Comparison of ENCODE assay signal across 8 cellular contexts in the genomic region with DNA sequence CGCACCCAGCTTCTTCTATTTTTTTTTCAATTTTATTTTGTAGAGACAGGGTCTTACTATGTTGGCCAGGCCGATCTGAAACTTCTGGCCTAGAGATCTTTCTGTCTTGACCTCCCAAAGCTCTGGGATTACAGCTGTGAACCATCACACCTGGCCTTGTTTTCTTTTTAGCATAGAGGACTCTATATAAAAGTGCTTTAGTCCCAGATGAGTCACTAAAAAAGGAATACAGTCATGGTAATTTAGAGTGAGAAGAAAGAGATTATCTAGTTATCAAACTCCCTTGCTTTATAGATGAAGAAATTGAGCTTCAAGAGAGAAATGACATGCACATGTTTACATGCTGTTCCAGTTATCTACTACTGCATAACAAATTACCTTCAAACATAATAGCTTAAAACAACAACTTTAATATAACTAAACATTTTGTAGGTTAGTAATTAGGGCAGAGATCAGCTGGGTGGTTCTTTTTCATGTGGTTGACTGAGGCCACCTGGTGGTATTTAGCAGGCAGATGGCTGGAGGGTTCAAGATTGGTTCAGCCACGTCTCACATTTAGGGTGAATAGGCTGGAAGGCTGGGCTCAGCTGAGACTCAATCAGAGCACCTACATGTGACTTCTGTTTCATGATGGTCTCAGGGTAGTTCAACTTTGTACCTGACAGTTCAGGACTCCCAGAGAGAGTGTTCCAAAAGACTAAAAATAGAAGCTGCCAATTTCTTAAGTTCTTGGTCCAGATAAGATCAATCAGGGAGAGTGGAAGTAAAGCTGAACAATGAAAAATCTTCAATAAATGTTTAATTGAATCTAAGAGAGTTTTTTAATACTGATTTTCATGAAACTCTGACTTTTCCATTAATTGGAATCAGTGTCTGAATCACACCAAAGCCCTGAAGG. TPM values are rescaled to one million over a fixed set of nuclear protein-coding genes. Genes with fewer than 3 reads are reported as not detected.
DNase-seq lines count a peak whose midpoint lies in the region; ATAC-seq, FAIRE-seq and TF ChIP-seq lines count a peak whose summit lies in the region.

No MANE protein-coding gene starts in this region.

- intact Hi-C loops in thyroid gland (cut with DNase I): loop anchor here (10.0 kb wide), 1 partner anchor 207 kb away; no protein-coding TSS in a partner anchor

- 44 to 73% methylated on average over 3 of the region's 3 CpGs for WGBS in thyroid gland, 2 donors

- FAIRE-seq in GM12892 (lab: Jason Lieb, UNC): peak; percentile 73

- no peak for ATAC-seq in HG02852 (IDR thresholded peaks at IDR 0.05; ENCODE audit: unreplicated experiment)

- DNase-seq in AG10803 (ENCODE audit: low read depth): no peak
- no peak for DNase-seq in GM12892 (ENCODE audit: insufficient read length)
- peak; percentile 53 for DNase-seq in HPDE6-E6E7 (ENCODE audit: extremely low spot score)
- DNase-seq in RKO (ENCODE audit: low spot score): peak; percentile 46
- no peak for DNase-seq in astrocyte of the cerebellum (ENCODE audit: low read depth)
- DNase-seq in left kidney (ENCODE audit: low read depth, low spot score): peak; percentile 42
- peak; percentile 36 to 42 for DNase-seq in thyroid gland

- H3K4me1 ChIP-seq in thyroid gland: no peaks in the 10 kb centered on the region

- TF ChIP-seq CTCF in AG10803 (conservative IDR thresholded peaks at IDR 0.05; ENCODE audit: low read length) (peak; percentile 35), astrocyte of the cerebellum (IDR thresholded peaks at IDR 0.05; ENCODE audit: low read depth, low read length, missing control alignments) (peak; percentile 52), thyroid gland (IDR thresholded peaks at IDR 0.05) (peak in 4 of 6 experiments; percentile 54 to 70 (median 64))

- no peaks in the 10 kb centered on the region for H3K36me3 ChIP-seq in thyroid gland

- in situ Hi-C loops in astrocyte of the cerebellum (cut with HindIII; ENCODE audit: low sequenced_read_pairs): no loop called here

- TF ChIP-seq POLR2A in GM12892 (IDR thresholded peaks at IDR 0.05; ENCODE audit: low read depth, low read length): no peak
- no peak for TF ChIP-seq POLR2A in thyroid gland (IDR thresholded peaks at IDR 0.05)

- no peaks in the 10 kb centered on the region for H3K27me3 ChIP-seq in thyroid gland

- no peaks in the 10 kb centered on the region for H3K9me3 ChIP-seq in thyroid gland

- H3K27ac ChIP-seq in thyroid gland: no peak overlapping the region

- no peak overlapping the region for H3K4me3 ChIP-seq in AG10803 (ENCODE audit: low read length)
- no peak overlapping the region for H3K4me3 ChIP-seq in astrocyte of the cerebellum (ENCODE audit: low read depth, low read length)
- no peak overlapping the region for H3K4me3 ChIP-seq in thyroid gland (replicated peaks in 1 of 3)

RNA-seq across cellular contexts. Expression of a gene that starts 16.9 kb away (rescaled TPM):
- 36.2 TPM for polyA plus RNA-seq in GM12892 (2012; ENCODE audit: missing spikeins)
- 10 to 100 TPM; 29.2 to 59.8 (median 35.0) TPM for total RNA-seq in thyroid gland

Comparison
In these comparisons a context has a peak if more than half of its experiments do, and no peak if none do; other contexts are left out.
1. DNase-seq: peak in HPDE6-E6E7 (single experiment), RKO (single experiment), left kidney (single experiment) and thyroid gland (2 of 2); none in AG10803 (single experiment), GM12892 (single experiment) and astrocyte of the cerebellum (single experiment).
2. Peak in every context shown above with its lines, with median percentiles within 50 percentile points of each other: CTCF ChIP-seq.